Comparison of ENCODE assay signal across 1 cellular context in the genomic region with DNA sequence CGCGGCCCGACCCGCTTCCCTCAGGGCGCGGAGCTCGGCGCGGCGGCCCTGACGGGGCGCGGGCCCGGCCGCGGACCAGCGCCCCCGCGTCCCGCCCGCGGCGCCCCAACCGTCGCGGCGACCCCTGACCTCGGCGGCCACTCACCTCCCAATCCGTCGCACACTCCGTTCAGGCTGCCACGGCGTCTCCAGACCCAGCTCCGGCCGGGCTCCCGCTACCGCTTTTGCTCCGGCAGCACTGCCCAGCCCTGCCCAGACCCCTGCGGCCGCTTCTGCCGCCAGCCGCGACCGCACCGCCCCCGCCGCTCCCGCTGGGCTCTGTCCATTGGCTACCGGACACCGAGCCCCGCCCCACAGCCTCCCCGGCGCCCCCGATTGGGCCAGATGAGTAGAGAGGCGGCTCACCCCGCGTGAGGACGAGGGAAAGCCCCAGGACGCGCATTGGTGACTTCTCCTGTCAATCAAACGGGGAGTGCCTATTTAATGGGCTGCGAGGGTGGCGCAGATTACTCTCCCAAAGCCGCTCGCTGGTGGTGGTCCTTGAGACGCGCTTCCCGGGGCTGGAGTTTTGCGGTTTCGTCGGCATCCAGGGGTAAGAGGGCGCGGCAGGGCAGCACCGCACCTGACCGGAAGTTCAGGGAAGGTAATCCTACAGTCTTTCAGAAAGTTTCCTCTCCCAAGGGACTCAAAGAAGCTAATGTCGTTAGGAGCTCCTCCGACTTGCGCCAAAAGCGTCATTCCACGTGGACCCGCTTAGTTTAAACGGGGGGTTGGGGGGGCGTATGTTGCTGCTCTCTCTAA.
TF ChIP-seq lines count a peak whose summit lies in the region.

A gene with protein sequence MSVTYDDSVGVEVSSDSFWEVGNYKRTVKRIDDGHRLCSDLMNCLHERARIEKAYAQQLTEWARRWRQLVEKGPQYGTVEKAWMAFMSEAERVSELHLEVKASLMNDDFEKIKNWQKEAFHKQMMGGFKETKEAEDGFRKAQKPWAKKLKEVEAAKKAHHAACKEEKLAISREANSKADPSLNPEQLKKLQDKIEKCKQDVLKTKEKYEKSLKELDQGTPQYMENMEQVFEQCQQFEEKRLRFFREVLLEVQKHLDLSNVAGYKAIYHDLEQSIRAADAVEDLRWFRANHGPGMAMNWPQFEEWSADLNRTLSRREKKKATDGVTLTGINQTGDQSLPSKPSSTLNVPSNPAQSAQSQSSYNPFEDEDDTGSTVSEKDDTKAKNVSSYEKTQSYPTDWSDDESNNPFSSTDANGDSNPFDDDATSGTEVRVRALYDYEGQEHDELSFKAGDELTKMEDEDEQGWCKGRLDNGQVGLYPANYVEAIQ (minus strand): TSS at position 274 of the 801 bp plus-strand sequence. CDS start 103,069 bp downstream, outside the sequence.

TF ChIP-seq in HepG2, 621 proteins besides CTCF, POLR2A, EP300 and RAD21 (continued from another document and continues in another):
- TF ChIP-seq STAT6 (CRISPR knock-in tag; IDR thresholded peaks at IDR 0.05; ENCODE audit: borderline replicate concordance) (no peak), ZBTB2 (CRISPR knock-in tag; IDR thresholded peaks at IDR 0.05; ENCODE audit: low read depth) (no peak), SNAI1 (CRISPR knock-in tag; IDR thresholded peaks at IDR 0.05; ENCODE audit: borderline replicate concordance) (no peak), TCF7 (IDR thresholded peaks at IDR 0.05; ENCODE audit: low read depth) (no peak), ZNF563 (CRISPR knock-in tag; IDR thresholded peaks at IDR 0.05) (no peak), GTF3A (CRISPR knock-in tag; conservative IDR thresholded peaks at IDR 0.05) (no peak), KAT2B (IDR thresholded peaks at IDR 0.05; ENCODE audit: borderline replicate concordance, low read depth, low read length) (no peak), NRL (CRISPR knock-in tag; IDR thresholded peaks at IDR 0.05; ENCODE audit: borderline replicate concordance) (no peak; the same call in 1 of the 2 replicates), FOSL1 (CRISPR knock-in tag; IDR thresholded peaks at IDR 0.05; ENCODE audit: borderline replicate concordance) (no peak), SP140L (CRISPR knock-in tag; IDR thresholded peaks at IDR 0.05; ENCODE audit: borderline replicate concordance) (peak; percentile 71; the same call in 1 of the 2 replicates), KDM2A (CRISPR knock-in tag; IDR thresholded peaks at IDR 0.05; ENCODE audit: borderline replicate concordance, low read depth) (peak; percentile 77), DMAP1 (CRISPR knock-in tag; IDR thresholded peaks at IDR 0.05) (peak; percentile 52; the same call in 1 of the 2 replicates), AGO2 (optimal IDR thresholded peaks at IDR 0.05; ENCODE audit: low read depth, low read length) (no peak), ZNF784 (CRISPR knock-in tag; IDR thresholded peaks at IDR 0.05; ENCODE audit: borderline replicate concordance) (no peak), ZNF792 (CRISPR knock-in tag; IDR thresholded peaks at IDR 0.05) (peak; percentile 64; the same call in 1 of the 2 replicates), CBX5 (CRISPR knock-in tag; IDR thresholded peaks at IDR 0.05; ENCODE audit: borderline replicate concordance) (no peak), HOXA9 (CRISPR knock-in tag; IDR thresholded peaks at IDR 0.05; ENCODE audit: borderline replicate concordance) (no peak), IKZF4 (CRISPR knock-in tag; IDR thresholded peaks at IDR 0.05; ENCODE audit: borderline replicate concordance, low read depth, not compliant biosample characterization) (peak; percentile 11), JUN (CRISPR knock-in tag; IDR thresholded peaks at IDR 0.05) (no peak), HMG20A (CRISPR knock-in tag; IDR thresholded peaks at IDR 0.05; ENCODE audit: borderline replicate concordance) (no peak), ZNF430 (CRISPR knock-in tag; IDR thresholded peaks at IDR 0.05) (no peak), SIX4 (CRISPR knock-in tag; IDR thresholded peaks at IDR 0.05) (peak; percentile 51; the same call in 1 of the 2 replicates)
- TF ChIP-seq, protein P1, sequence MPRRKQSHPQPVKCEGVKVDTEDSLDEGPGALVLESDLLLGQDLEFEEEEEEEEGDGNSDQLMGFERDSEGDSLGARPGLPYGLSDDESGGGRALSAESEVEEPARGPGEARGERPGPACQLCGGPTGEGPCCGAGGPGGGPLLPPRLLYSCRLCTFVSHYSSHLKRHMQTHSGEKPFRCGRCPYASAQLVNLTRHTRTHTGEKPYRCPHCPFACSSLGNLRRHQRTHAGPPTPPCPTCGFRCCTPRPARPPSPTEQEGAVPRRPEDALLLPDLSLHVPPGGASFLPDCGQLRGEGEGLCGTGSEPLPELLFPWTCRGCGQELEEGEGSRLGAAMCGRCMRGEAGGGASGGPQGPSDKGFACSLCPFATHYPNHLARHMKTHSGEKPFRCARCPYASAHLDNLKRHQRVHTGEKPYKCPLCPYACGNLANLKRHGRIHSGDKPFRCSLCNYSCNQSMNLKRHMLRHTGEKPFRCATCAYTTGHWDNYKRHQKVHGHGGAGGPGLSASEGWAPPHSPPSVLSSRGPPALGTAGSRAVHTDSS (CRISPR knock-in tag; conservative IDR thresholded peaks at IDR 0.05): peak; percentile 89; the same call in 1 of the 2 replicates
- TF ChIP-seq, protein P2, sequence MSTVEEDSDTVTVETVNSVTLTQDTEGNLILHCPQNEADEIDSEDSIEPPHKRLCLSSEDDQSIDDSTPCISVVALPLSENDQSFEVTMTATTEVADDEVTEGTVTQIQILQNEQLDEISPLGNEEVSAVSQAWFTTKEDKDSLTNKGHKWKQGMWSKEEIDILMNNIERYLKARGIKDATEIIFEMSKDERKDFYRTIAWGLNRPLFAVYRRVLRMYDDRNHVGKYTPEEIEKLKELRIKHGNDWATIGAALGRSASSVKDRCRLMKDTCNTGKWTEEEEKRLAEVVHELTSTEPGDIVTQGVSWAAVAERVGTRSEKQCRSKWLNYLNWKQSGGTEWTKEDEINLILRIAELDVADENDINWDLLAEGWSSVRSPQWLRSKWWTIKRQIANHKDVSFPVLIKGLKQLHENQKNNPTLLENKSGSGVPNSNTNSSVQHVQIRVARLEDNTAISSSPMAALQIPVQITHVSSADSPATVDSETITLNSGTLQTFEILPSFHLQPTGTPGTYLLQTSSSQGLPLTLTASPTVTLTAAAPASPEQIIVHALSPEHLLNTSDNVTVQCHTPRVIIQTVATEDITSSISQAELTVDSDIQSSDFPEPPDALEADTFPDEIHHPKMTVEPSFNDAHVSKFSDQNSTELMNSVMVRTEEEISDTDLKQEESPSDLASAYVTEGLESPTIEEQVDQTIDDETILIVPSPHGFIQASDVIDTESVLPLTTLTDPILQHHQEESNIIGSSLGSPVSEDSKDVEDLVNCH (CRISPR knock-in tag; IDR thresholded peaks at IDR 0.05): no peak
- TF ChIP-seq, protein P3, sequence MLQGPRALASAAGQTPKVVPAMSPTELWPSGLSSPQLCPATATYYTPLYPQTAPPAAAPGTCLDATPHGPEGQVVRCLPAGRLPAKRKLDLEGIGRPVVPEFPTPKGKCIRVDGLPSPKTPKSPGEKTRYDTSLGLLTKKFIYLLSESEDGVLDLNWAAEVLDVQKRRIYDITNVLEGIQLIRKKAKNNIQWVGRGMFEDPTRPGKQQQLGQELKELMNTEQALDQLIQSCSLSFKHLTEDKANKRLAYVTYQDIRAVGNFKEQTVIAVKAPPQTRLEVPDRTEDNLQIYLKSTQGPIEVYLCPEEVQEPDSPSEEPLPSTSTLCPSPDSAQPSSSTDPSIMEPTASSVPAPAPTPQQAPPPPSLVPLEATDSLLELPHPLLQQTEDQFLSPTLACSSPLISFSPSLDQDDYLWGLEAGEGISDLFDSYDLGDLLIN (CRISPR knock-in tag; IDR thresholded peaks at IDR 0.05; ENCODE audit: borderline replicate concordance): peak; percentile 67; the same call in 1 of the 2 replicates
- TF ChIP-seq, protein P4, sequence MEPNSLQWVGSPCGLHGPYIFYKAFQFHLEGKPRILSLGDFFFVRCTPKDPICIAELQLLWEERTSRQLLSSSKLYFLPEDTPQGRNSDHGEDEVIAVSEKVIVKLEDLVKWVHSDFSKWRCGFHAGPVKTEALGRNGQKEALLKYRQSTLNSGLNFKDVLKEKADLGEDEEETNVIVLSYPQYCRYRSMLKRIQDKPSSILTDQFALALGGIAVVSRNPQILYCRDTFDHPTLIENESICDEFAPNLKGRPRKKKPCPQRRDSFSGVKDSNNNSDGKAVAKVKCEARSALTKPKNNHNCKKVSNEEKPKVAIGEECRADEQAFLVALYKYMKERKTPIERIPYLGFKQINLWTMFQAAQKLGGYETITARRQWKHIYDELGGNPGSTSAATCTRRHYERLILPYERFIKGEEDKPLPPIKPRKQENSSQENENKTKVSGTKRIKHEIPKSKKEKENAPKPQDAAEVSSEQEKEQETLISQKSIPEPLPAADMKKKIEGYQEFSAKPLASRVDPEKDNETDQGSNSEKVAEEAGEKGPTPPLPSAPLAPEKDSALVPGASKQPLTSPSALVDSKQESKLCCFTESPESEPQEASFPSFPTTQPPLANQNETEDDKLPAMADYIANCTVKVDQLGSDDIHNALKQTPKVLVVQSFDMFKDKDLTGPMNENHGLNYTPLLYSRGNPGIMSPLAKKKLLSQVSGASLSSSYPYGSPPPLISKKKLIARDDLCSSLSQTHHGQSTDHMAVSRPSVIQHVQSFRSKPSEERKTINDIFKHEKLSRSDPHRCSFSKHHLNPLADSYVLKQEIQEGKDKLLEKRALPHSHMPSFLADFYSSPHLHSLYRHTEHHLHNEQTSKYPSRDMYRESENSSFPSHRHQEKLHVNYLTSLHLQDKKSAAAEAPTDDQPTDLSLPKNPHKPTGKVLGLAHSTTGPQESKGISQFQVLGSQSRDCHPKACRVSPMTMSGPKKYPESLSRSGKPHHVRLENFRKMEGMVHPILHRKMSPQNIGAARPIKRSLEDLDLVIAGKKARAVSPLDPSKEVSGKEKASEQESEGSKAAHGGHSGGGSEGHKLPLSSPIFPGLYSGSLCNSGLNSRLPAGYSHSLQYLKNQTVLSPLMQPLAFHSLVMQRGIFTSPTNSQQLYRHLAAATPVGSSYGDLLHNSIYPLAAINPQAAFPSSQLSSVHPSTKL (CRISPR knock-in tag; IDR thresholded peaks at IDR 0.05): peak; percentile 70
- TF ChIP-seq, protein P5, sequence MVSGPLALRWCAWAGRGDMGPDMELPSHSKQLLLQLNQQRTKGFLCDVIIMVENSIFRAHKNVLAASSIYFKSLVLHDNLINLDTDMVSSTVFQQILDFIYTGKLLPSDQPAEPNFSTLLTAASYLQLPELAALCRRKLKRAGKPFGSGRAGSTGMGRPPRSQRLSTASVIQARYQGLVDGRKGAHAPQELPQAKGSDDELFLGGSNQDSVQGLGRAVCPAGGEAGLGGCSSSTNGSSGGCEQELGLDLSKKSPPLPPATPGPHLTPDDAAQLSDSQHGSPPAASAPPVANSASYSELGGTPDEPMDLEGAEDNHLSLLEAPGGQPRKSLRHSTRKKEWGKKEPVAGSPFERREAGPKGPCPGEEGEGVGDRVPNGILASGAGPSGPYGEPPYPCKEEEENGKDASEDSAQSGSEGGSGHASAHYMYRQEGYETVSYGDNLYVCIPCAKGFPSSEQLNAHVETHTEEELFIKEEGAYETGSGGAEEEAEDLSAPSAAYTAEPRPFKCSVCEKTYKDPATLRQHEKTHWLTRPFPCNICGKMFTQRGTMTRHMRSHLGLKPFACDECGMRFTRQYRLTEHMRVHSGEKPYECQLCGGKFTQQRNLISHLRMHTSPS (CRISPR knock-in tag; IDR thresholded peaks at IDR 0.05; ENCODE audit: low read depth): 0 out of 2 replicates have a peak, but pooled peaks have one; percentile 29
